ENCODE assay signal across 8 cellular contexts in genomic region chr17:77388384-77389306, GRCh38.
DNase-seq lines count a peak whose midpoint lies in the region; ATAC-seq and TF ChIP-seq lines count a peak whose summit lies in the region.

No MANE protein-coding gene starts in this region.

- H3K36me3 ChIP-seq in ascending aorta (no peaks in the 10 kb centered on the region), mesendoderm (ENCODE audit: control insufficient read depth, insufficient read depth, low read length) (no peaks in the 10 kb centered on the region), thyroid gland (no peaks in the 10 kb centered on the region)

- peak overlapping the region; percentile 51 for H2AK5ac ChIP-seq in mesendoderm (ENCODE audit: low read length)

- CTCF ChIA-PET in activated CD8-positive, alpha-beta memory T cell treated with anti-CD3 and anti-CD28 coated beads, Interleukin-2, amount 10 ng/mL, durations not matched to agents 7 days and 5 days (lab: Charles Lee): interaction anchor here (0.7 to 4.9 kb wide), 14 partner anchors 12 to 547 kb away, joined by 3 to 53 read pairs (median 6); no protein-coding TSS in a partner anchor

- H3K4me3 ChIP-seq in ascending aorta (peak overlapping the region in 1 of 2 donors; percentile 20), mesendoderm (ENCODE audit: low read length) (no peak overlapping the region), thyroid gland (replicated peaks in 1 of 3) (no peak overlapping the region)

- H3K56ac ChIP-seq in mesendoderm (ENCODE audit: low read length): peak overlapping the region; percentile 67

- H4K8ac ChIP-seq in mesendoderm (ENCODE audit: low read depth, low read length): no peak overlapping the region

- H2BK120ac ChIP-seq in mesendoderm (ENCODE audit: low read depth, low read length): no peak overlapping the region

- no peak overlapping the region for H3K4me2 ChIP-seq in mesendoderm (ENCODE audit: low read length)

- peaks cover 56% of the 10 kb centered on the region for H3K79me2 ChIP-seq in mesendoderm (ENCODE audit: control insufficient read depth, insufficient read depth, low read length)

- H3K27me3 ChIP-seq in ascending aorta (no peaks in the 10 kb centered on the region), mesendoderm (ENCODE audit: insufficient read depth, low read length, poor library complexity) (no peaks in the 10 kb centered on the region), thyroid gland (no peaks in the 10 kb centered on the region)

- H3K27ac Mint-ChIP-seq in activated CD8-positive, alpha-beta memory T cell treated with anti-CD3 and anti-CD28 coated beads, Interleukin-2, amount 10 ng/mL, durations not matched to agents 7 days and 5 days: peak overlapping the region; percentile 91

- peak overlapping the region; percentile 48 for H3K9ac ChIP-seq in mesendoderm (ENCODE audit: low read length)

- no peak for TF ChIP-seq CTCF in ascending aorta (IDR thresholded peaks at IDR 0.05)
- TF ChIP-seq CTCF in thyroid gland (IDR thresholded peaks at IDR 0.05): no peak

- H3K4me1 ChIP-seq in ascending aorta: peaks cover 54 to 74% of the 10 kb centered on the region in 2 donors
- peaks cover 41% of the 10 kb centered on the region for H3K4me1 ChIP-seq in mesendoderm (ENCODE audit: control insufficient read depth, low read depth, low read length)
- peaks cover 61 to 92% of the 10 kb centered on the region in 2 donors for H3K4me1 ChIP-seq in thyroid gland

- peaks cover 47% of the 10 kb centered on the region for H3K79me1 ChIP-seq in mesendoderm (ENCODE audit: low read length)

- H3K27ac ChIP-seq in ascending aorta (peak overlapping the region; percentile 48 to 52), mesendoderm (ENCODE audit: low read depth, low read length) (peak overlapping the region; percentile 55), thyroid gland (peak overlapping the region; percentile 42 to 73 (median 49))

- peak; percentile 4 for ATAC-seq in activated CD8-positive, alpha-beta memory T cell treated with anti-CD3 and anti-CD28 coated beads, Interleukin-2, amount 10 ng/mL, durations not matched to agents 7 days and 5 days

- peak overlapping the region; percentile 13 for H3K18ac ChIP-seq in mesendoderm (ENCODE audit: low read length)

- no peak for TF ChIP-seq POLR2A in thyroid gland (IDR thresholded peaks at IDR 0.05)

- peak overlapping the region; percentile 66 for H3K4me3 Mint-ChIP-seq in activated CD8-positive, alpha-beta memory T cell treated with anti-CD3 and anti-CD28 coated beads, Interleukin-2, amount 10 ng/mL, durations not matched to agents 7 days and 5 days

- H4K5ac ChIP-seq in mesendoderm (ENCODE audit: low read length): no peak overlapping the region

- H2BK15ac ChIP-seq in mesendoderm (replicated peaks; ENCODE audit: low read depth): no peak overlapping the region

- intact Hi-C loops in ascending aorta (cut with DNase I): no loop called here
- intact Hi-C loops in thyroid gland (cut with DNase I): no loop called here

- no peaks in the 10 kb centered on the region for H3K9me3 Mint-ChIP-seq in activated CD8-positive, alpha-beta memory T cell treated with anti-CD3 and anti-CD28 coated beads, Interleukin-2, amount 10 ng/mL, durations not matched to agents 7 days and 5 days (ENCODE audit: low read depth)

- no peaks in the 10 kb centered on the region for H3K27me3 Mint-ChIP-seq in activated CD8-positive, alpha-beta memory T cell treated with anti-CD3 and anti-CD28 coated beads, Interleukin-2, amount 10 ng/mL, durations not matched to agents 7 days and 5 days

- peaks cover 7% of the 10 kb centered on the region for H3K36me3 Mint-ChIP-seq in activated CD8-positive, alpha-beta memory T cell treated with anti-CD3 and anti-CD28 coated beads, Interleukin-2, amount 10 ng/mL, durations not matched to agents 7 days and 5 days

- peak overlapping the region; percentile 57 for H3K23ac ChIP-seq in mesendoderm (ENCODE audit: low read length)

- WGBS in mesendoderm (ENCODE audit: extremely low coverage, insufficient coverage, low lambda C conversion rate): no CpG with 5 or more reads among the region's 29 CpGs
- WGBS in thyroid gland, 2 donors: 63 to 66% methylated on average over 26 to 28 of the region's 29 CpGs

- H3K4me1 Mint-ChIP-seq in activated CD8-positive, alpha-beta memory T cell treated with anti-CD3 and anti-CD28 coated beads, Interleukin-2, amount 10 ng/mL, durations not matched to agents 7 days and 5 days: peaks cover 85% of the 10 kb centered on the region

- peak overlapping the region; percentile 8 for H3K4ac ChIP-seq in mesendoderm (ENCODE audit: low read depth, low read length)

- H2BK5ac ChIP-seq in mesendoderm (ENCODE audit: low read length): peak overlapping the region; percentile 62

- DNase-seq in activated CD8-positive, alpha-beta memory T cell treated with anti-CD3 and anti-CD28 coated beads, Interleukin-2, amount 10 ng/mL, durations not matched to agents 7 days and 5 days: no peak
- no peak for DNase-seq in activated CD8-positive, alpha-beta memory T cell treated with anti-CD3 and anti-CD28 coated beads, Interleukin-2, amount 50 U/mL, for 4 hours
- no peak for DNase-seq in ascending aorta (ENCODE audit: low spot score in 2 of 2)
- DNase-seq in mesendoderm: no peak
- no peak for DNase-seq in thyroid gland
- DNase-seq in NCI-H226: no peak
- no peak for DNase-seq in activated gamma-delta T cell (lab: John Stamatoyannopoulos, UW)
- DNase-seq in NCI-H1048 (lab: John Stamatoyannopoulos, UW): no peak

- no peaks in the 10 kb centered on the region for H3K9me3 ChIP-seq in ascending aorta
- no peaks in the 10 kb centered on the region for H3K9me3 ChIP-seq in thyroid gland
